Comparison of ENCODE assay signal across 8 cellular contexts in the genomic region with DNA sequence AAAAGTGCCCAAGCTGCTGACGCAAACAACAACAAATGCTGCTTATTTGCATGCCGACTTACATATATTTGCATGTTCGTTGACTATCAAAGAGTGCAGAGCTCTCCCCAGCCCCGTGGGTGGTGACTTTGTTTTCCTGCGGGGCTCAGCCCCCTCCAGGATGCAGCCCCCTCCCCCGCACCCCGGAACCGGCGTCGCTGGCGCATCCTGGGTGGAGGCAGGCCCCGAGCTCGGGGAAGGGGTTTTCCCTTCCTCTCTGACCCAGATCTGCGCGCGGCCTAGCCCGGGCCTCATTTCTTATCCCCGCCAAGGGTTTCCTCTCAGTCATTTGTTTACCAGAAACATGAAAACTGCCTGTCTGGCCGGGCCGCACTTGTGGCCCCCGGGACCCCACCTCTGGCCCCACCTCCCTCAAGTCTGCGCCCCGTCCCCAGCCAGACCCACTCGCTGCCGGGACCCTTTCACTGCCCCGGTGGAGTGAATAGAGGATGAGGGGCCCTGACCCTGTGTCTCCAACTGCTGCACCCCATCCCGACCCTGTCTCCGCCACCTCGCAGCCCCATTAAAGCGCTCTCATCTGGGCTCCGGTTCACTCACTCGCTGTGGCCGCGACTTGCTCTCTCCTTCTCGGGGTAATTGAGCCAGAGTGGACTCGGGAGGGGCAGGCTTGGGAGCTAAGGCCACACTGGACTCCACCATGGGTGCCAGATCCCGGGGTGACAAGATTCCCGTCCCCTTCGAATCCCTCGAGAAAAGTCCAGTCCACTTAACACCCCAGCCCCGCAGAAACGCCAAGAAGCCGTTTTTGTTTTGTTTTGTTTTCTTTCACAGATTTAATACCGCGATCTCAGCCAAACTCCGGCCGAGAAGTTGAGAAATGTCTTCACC. TPM values are rescaled to one million over a fixed set of nuclear protein-coding genes. Genes with fewer than 3 reads are reported as not detected.
A peak's percentile ranks its signal among the peaks of the same experiment; 100 is the strongest.
DNase-seq lines count a peak whose midpoint lies in the region; ATAC-seq, FAIRE-seq and TF ChIP-seq lines count a peak whose summit lies in the region.

No MANE protein-coding gene starts in this region.

- peak; percentile 86 for ATAC-seq in CD8-positive, alpha-beta T cell
- ATAC-seq in central memory CD8-positive, alpha-beta T cell (replicated peaks; ENCODE audit: extremely low read depth, poor library complexity, severe bottlenecking): peak; percentile 87
- no peak for ATAC-seq in HG02763 (IDR thresholded peaks at IDR 0.05; ENCODE audit: unreplicated experiment)

- peaks cover 22% of the 10 kb centered on the region for H3K36me3 ChIP-seq in CD8-positive, alpha-beta T cell (ENCODE audit: insufficient read depth, low read length)
- no peaks in the 10 kb centered on the region for H3K36me3 ChIP-seq in MG63

- H3K27ac Mint-ChIP-seq in CD8-positive, alpha-beta T cell: peak overlapping the region; percentile 98
- peak overlapping the region; percentile 93 for H3K27ac Mint-ChIP-seq in central memory CD8-positive, alpha-beta T cell (ENCODE audit: low read depth)

- DNase-seq in CD8-positive, alpha-beta T cell: peak; percentile 80 to 96 (median 90)
- peak; percentile 84 for DNase-seq in activated CD4-positive, alpha-beta T cell treated with anti-CD3 and anti-CD28 coated beads for 1 hour
- peak; percentile 69 to 81 for DNase-seq in central memory CD8-positive, alpha-beta T cell (ENCODE audit: low spot score in 2 of 2)
- peak; percentile 59 to 76 for DNase-seq in stimulated activated CD4-positive, alpha-beta T cell treated with anti-CD3 and anti-CD28 coated beads, Interleukin-15, amount 100 ng/mL, for 48 hours (ENCODE audit: low read depth in 2 of 2)
- DNase-seq in NCI-H1417 (lab: John Stamatoyannopoulos, UW) (no peak), H54 (ENCODE audit: insufficient read length, low spot score) (no peak), MG63 (no peak)

- H3K9me3 Mint-ChIP-seq in CD8-positive, alpha-beta T cell: no peaks in the 10 kb centered on the region
- no peaks in the 10 kb centered on the region for H3K9me3 Mint-ChIP-seq in central memory CD8-positive, alpha-beta T cell

- H3K4me3 ChIP-seq in CD8-positive, alpha-beta T cell (ENCODE audit: low read depth, low read length): peak overlapping the region; percentile 60
- H3K4me3 ChIP-seq in MG63: no peak overlapping the region

- H3K27me3 Mint-ChIP-seq in CD8-positive, alpha-beta T cell (ENCODE audit: low read depth): peaks cover 3% of the 10 kb centered on the region
- H3K27me3 Mint-ChIP-seq in central memory CD8-positive, alpha-beta T cell: peaks cover 24% of the 10 kb centered on the region

- H3K4me1 ChIP-seq in CD8-positive, alpha-beta T cell (ENCODE audit: insufficient read depth, low read length): peaks cover 50% of the 10 kb centered on the region

- H3K27ac ChIP-seq in CD8-positive, alpha-beta T cell (ENCODE audit: low read depth, low read length): peak overlapping the region; percentile 85

- FAIRE-seq in H54 (lab: Jason Lieb, UNC): no peak

- no peaks in the 10 kb centered on the region for H3K27me3 ChIP-seq in CD8-positive, alpha-beta T cell (ENCODE audit: insufficient read depth, low read length)
- no peaks in the 10 kb centered on the region for H3K27me3 ChIP-seq in MG63

- POLR2A ChIA-PET in CD8-positive, alpha-beta T cell (lab: Charles Lee): interaction anchor here (0.6 to 1.9 kb wide), 12 partner anchors 9 to 143 kb away, joined by 3 to 30 read pairs (median 3); a partner anchor contains a TSS

- H3K4me3 Mint-ChIP-seq in CD8-positive, alpha-beta T cell: peak overlapping the region; percentile 92
- peak overlapping the region; percentile 72 for H3K4me3 Mint-ChIP-seq in central memory CD8-positive, alpha-beta T cell

- no peaks in the 10 kb centered on the region for H3K9me3 ChIP-seq in CD8-positive, alpha-beta T cell (ENCODE audit: low read length)
- H3K9me3 ChIP-seq in MG63: no peaks in the 10 kb centered on the region

- TF ChIP-seq CTCF in CD8-positive, alpha-beta T cell (IDR thresholded peaks at IDR 0.05): no peak

- H3K4me1 Mint-ChIP-seq in CD8-positive, alpha-beta T cell (ENCODE audit: low read depth): peaks cover 49% of the 10 kb centered on the region
- peaks cover 28% of the 10 kb centered on the region for H3K4me1 Mint-ChIP-seq in central memory CD8-positive, alpha-beta T cell

- intact Hi-C loops in CD8-positive, alpha-beta T cell (cut with DNase I, micrococcal nuclease): loop anchor here in 1 of 2 experiments (1.0 to 2.0 kb wide), 5 partner anchors 12 to 261 kb away; a partner anchor contains a TSS

- H3K36me3 Mint-ChIP-seq in CD8-positive, alpha-beta T cell: peaks cover 42% of the 10 kb centered on the region
- peaks cover 16% of the 10 kb centered on the region for H3K36me3 Mint-ChIP-seq in central memory CD8-positive, alpha-beta T cell (ENCODE audit: insufficient read depth)

- CTCF ChIA-PET in CD8-positive, alpha-beta T cell (lab: Charles Lee): interaction anchor here (0.9 to 2.0 kb wide), 7 partner anchors 12 to 94 kb away, joined by 3 to 17 read pairs (median 4); a partner anchor contains a TSS

- no peak for TF ChIP-seq POLR2A in H54 (IDR thresholded peaks at IDR 0.05; ENCODE audit: low read depth, low read length)

RNA-seq across cellular contexts. Expression of a gene that starts 5.4 kb away (rescaled TPM):
- 100 to 1,000 TPM; 178 to 185 TPM for total RNA-seq in CD8-positive, alpha-beta T cell
- 0.63 TPM in 1 of 2 replicates, not detected in the other for total RNA-seq in MG63 (2014; rRNA removed; shearing (Covaris generic); ENCODE audit: low replicate concordance)

RNA-seq across cellular contexts. Expression of a gene that starts 30.9 kb away (rescaled TPM):
- 1 to 10 TPM; 4.0 to 5.0 TPM for total RNA-seq in CD8-positive, alpha-beta T cell
- total RNA-seq in MG63 (2014; rRNA removed; shearing (Covaris generic); ENCODE audit: low replicate concordance): 0.02 and 1.2 TPM in 2 replicates

RNA-seq across cellular contexts. Expression of a gene that starts 36.0 kb away (rescaled TPM):
- 1 to 10 TPM; 2.7 to 5.5 TPM for total RNA-seq in CD8-positive, alpha-beta T cell
- not detected in 2 replicates for total RNA-seq in MG63 (2014; rRNA removed; shearing (Covaris generic); ENCODE audit: low replicate concordance)

RNA-seq across cellular contexts. Expression of a gene that starts 40.9 kb away (rescaled TPM):
- total RNA-seq in CD8-positive, alpha-beta T cell: not detected
- total RNA-seq in MG63 (2014; rRNA removed; shearing (Covaris generic); ENCODE audit: low replicate concordance): 0.59 TPM in 1 of 2 replicates, not detected in the other

Comparison
In these comparisons a context has a peak if more than half of its experiments do, and no peak if none do; other contexts are left out.
1. DNase-seq: peak in CD8-positive, alpha-beta T cell (7 of 7), activated CD4-positive, alpha-beta T cell treated with anti-CD3 and anti-CD28 coated beads for 1 hour (single experiment), central memory CD8-positive, alpha-beta T cell (2 of 2) and stimulated activated CD4-positive, alpha-beta T cell treated with anti-CD3 and anti-CD28 coated beads, Interleukin-15, amount 100 ng/mL, for 48 hours (2 of 2); none in NCI-H1417 (0 of 3), H54 (single experiment) and MG63 (single experiment).
2. RNA of a gene that starts 5.4 kb away (total RNA-seq): 178 to 185 TPM in CD8-positive, alpha-beta T cell; 0.63 TPM in MG63; every median in the first group is over 100 times any median in the second.